In genomic region chr3:107753494-107753893, GRCh38 we compare ENCODE assay signal across 8 cellular contexts.
DNase-seq lines count a peak whose midpoint lies in the region; ATAC-seq and TF ChIP-seq lines count a peak whose summit lies in the region.
"Had no signal": no experiment of that assay in that cellular context is flagged by ENCODE, and none has a peak within 500 bp of the region (broad histone marks: within the 10 kb centered on the region; RNA-seq: fewer than 3 reads in every experiment).

No MANE protein-coding gene starts in this region.

- no peaks in the 10 kb centered on the region for H3K9me3 ChIP-seq in DND-41 (ENCODE audit: insufficient read depth, low read length, severe bottlenecking)

- peaks cover 34% of the 10 kb centered on the region; the same call in 1 of the 2 replicates for H3K36me3 ChIP-seq in DND-41 (ENCODE audit: insufficient read depth, low read length)

- peak; percentile 69 for TF ChIP-seq CTCF in DND-41 (IDR thresholded peaks at IDR 0.05; ENCODE audit: borderline replicate concordance, extremely low read depth, low read length, poor library complexity, severe bottlenecking)

- no peaks in the 10 kb centered on the region for H3K4me1 ChIP-seq in DND-41 (ENCODE audit: insufficient read depth, low read length)

- H3K4me2 ChIP-seq in DND-41 (ENCODE audit: insufficient read depth, low read length): no peak overlapping the region

- no peaks in the 10 kb centered on the region for H3K27me3 ChIP-seq in DND-41 (ENCODE audit: insufficient read depth, low read length, poor library complexity)

- DNase-seq in DND-41: peak; percentile 56
- peak; percentile 33 for DNase-seq in HCEC 1CT
- peak; percentile 41 for DNase-seq in NCI-H524 treated with DMSO at 0.1 percent for 48 hours (lab: John Stamatoyannopoulos, UW)
- peak; percentile 25 for DNase-seq in amniotic epithelial cell (ENCODE audit: low read depth)
- DNase-seq in iPS DF 4.7 (ENCODE audit: extremely low read depth, low spot score): peak; percentile 22
- DNase-seq in stimulated activated naive CD8-positive, alpha-beta T cell treated with anti-CD3 and anti-CD28 coated beads, Interleukin-15, Interleukin-2, amounts not matched to agents 100 U/mL and 50 U/mL, for 24 hours: peak; percentile 8
- DNase-seq: activated B cell treated with CpG ODN at 0.5 μM for 24 hours had no signal

- H3K9ac ChIP-seq in DND-41 (ENCODE audit: low read depth, low read length): no peak overlapping the region

- H3K4me3 ChIP-seq in DND-41 (ENCODE audit: low read depth in 1 of 2, low read length in 2 of 2): no peak overlapping the region

- H3K79me2 ChIP-seq in DND-41 (ENCODE audit: insufficient read depth, low read length): no peaks in the 10 kb centered on the region

- peak; percentile 96 for ATAC-seq in DND-41 (ENCODE audit: insufficient read depth, low read depth)
- ATAC-seq in stimulated activated naive CD8-positive, alpha-beta T cell treated with anti-CD3 and anti-CD28 coated beads, Interleukin-15, Interleukin-2, amounts not matched to agents 100 U/mL and 50 U/mL, for 24 hours: no peak
- no peak for ATAC-seq in GM21717 (IDR thresholded peaks at IDR 0.05; ENCODE audit: unreplicated experiment)

- H4K20me1 ChIP-seq in DND-41 (ENCODE audit: insufficient read depth, low read length): no peaks in the 10 kb centered on the region

- H2AFZ ChIP-seq in DND-41 (ENCODE audit: low read depth, low read length): no peak overlapping the region

- H3K27ac ChIP-seq in DND-41 (ENCODE audit: low read length): no peak overlapping the region
